12 cellular contexts compared by ENCODE assay signal in genomic region chr7:149787428-149788299, GRCh38. TPM values are rescaled to one million over a fixed set of nuclear protein-coding genes. Genes with fewer than 3 reads are reported as not detected.
A peak's percentile ranks its signal among the peaks of the same experiment; 100 is the strongest.
DNase-seq lines count a peak whose midpoint lies in the region; ATAC-seq and TF ChIP-seq lines count a peak whose summit lies in the region.
"Had no signal": no experiment of that assay in that cellular context is flagged by ENCODE, and none has a peak within 500 bp of the region (broad histone marks: within the 10 kb centered on the region; RNA-seq: fewer than 3 reads in every experiment).

No MANE protein-coding gene starts in this region.

- no peak overlapping the region for H3K27ac ChIP-seq in brain microvascular endothelial cell

- DNase-seq in NCI-H1436 (lab: John Stamatoyannopoulos, UW) (peak; percentile 31), NCI-H1436 treated with DMSO at 0.1 percent for 48 hours (lab: John Stamatoyannopoulos, UW) (no peak), NCI-H128 (lab: John Stamatoyannopoulos, UW; ENCODE audit: unreplicated experiment) (peak; percentile 11), brain microvascular endothelial cell (no peak), natural killer cell (no peak), NCI-H2029 treated with DMSO at 0.1 percent for 48 hours (lab: John Stamatoyannopoulos, UW) (no peak), NCI-H446 (lab: John Stamatoyannopoulos, UW) (no peak), NCI-H446 treated with DMSO at 0.1 percent for 48 hours (lab: John Stamatoyannopoulos, UW) (no peak)
- DNase-seq: mesenchymal stem cell, NCI-H2171 treated with DMSO at 0.1 percent for 48 hours had no signal

- intact Hi-C loops in natural killer cell (cut with micrococcal nuclease) = no loop called here

- H3K36me3 Mint-ChIP-seq in natural killer cell = no peaks in the 10 kb centered on the region

- peaks cover 0 to 12% of the 10 kb centered on the region in 2 donors for H3K4me1 Mint-ChIP-seq in natural killer cell

- TF ChIP-seq CTCF in brain microvascular endothelial cell (IDR thresholded peaks at IDR 0.05; ENCODE audit: low read depth, low read length, missing control alignments) (peak; percentile 19), natural killer cell (IDR thresholded peaks at IDR 0.05) (no peak)

- no peak overlapping the region for H3K27ac Mint-ChIP-seq in natural killer cell
- H3K27ac Mint-ChIP-seq: dendritic cell treated with granulocyte-macrophage colony-stimulating factor and Interleukin-4, amounts not matched to agents 40 ng/mL and 50 ng/mL, for 4 days had no signal

- H3K4me3 Mint-ChIP-seq in natural killer cell = no peak overlapping the region
- H3K4me3 Mint-ChIP-seq: dendritic cell treated with granulocyte-macrophage colony-stimulating factor and Interleukin-4, amounts not matched to agents 40 ng/mL and 50 ng/mL, for 4 days had no signal

- H3K27me3 Mint-ChIP-seq in natural killer cell (ENCODE audit: low read depth in 2 of 2) = peaks cover 0 to 22% of the 10 kb centered on the region in 2 donors

- H3K9me3 Mint-ChIP-seq in natural killer cell = no peaks in the 10 kb centered on the region
- H3K9me3 Mint-ChIP-seq: dendritic cell treated with granulocyte-macrophage colony-stimulating factor and Interleukin-4, amounts not matched to agents 40 ng/mL and 50 ng/mL, for 4 days had no signal

- H3K36me3 ChIP-seq in brain microvascular endothelial cell (replicated peaks) = no peaks in the 10 kb centered on the region

- ATAC-seq in natural killer cell = peak in 2 of 3 donors; percentile 43 to 59

- H3K27me3 ChIP-seq in brain microvascular endothelial cell (replicated peaks) = peaks cover 40% of the 10 kb centered on the region

- no peak overlapping the region for H3K4me3 ChIP-seq in brain microvascular endothelial cell (ENCODE audit: low read depth, low read length)

- in situ Hi-C loops in brain microvascular endothelial cell (cut with HindIII; ENCODE audit: low pct_ligation_motif_present, low sequenced_read_pairs) = no loop called here

RNA-seq across cellular contexts. Expression of gene ZNF467, which starts 14.3 kb away (rescaled TPM):
- 1 to 10 TPM; 2.8 to 5.4 (median 3.7) TPM for total RNA-seq in natural killer cell
- total RNA-seq: activated CD8-positive, alpha-beta memory T cell treated with anti-CD3 and anti-CD28 coated beads for 36 hours had no signal

RNA-seq across cellular contexts. Expression of gene ZNF862, which starts 50.5 kb away (rescaled TPM):
- 10 to 100 TPM; 21.4 to 28.9 (median 21.7) TPM for total RNA-seq in natural killer cell

Comparison
In these comparisons a context has a peak if more than half of its experiments do, and no peak if none do; other contexts are left out.
1. DNase-seq: peak in NCI-H1436 (single experiment) and NCI-H128 (single experiment); none in NCI-H1436 treated with DMSO at 0.1 percent for 48 hours (single experiment), brain microvascular endothelial cell (single experiment), natural killer cell (single experiment), NCI-H2029 treated with DMSO at 0.1 percent for 48 hours (single experiment), NCI-H446 (0 of 2) and NCI-H446 treated with DMSO at 0.1 percent for 48 hours (single experiment).